Comparison of ENCODE assay signal across 31 cellular contexts in genomic region chr5:171270136-171270535, GRCh38. TPM values are rescaled to one million over a fixed set of nuclear protein-coding genes. Genes with fewer than 3 reads are reported as not detected.
"Had no signal": no experiment of that assay in that cellular context is flagged by ENCODE, and none has a peak within 500 bp of the region (broad histone marks: within the 10 kb centered on the region; RNA-seq: fewer than 3 reads in every experiment).

No MANE protein-coding gene starts in this region.

- H3K4me3 ChIP-seq: colonic mucosa, dorsolateral prefrontal cortex, esophagus muscularis mucosa, heart right ventricle, lower lobe of right lung, prostate gland, thyroid gland had no signal

- H3K4me1 ChIP-seq: colonic mucosa, esophagus muscularis mucosa, heart right ventricle, lower lobe of right lung, prostate gland, thyroid gland had no signal

- H3K27me3 ChIP-seq: brain microvascular endothelial cell, colonic mucosa, dorsolateral prefrontal cortex, esophagus muscularis mucosa, heart right ventricle, thyroid gland had no signal

- H3K4me3 Mint-ChIP-seq: activated CD4-positive, alpha-beta T cell treated with anti-CD3 and anti-CD28 coated beads, Interleukin-2, amount 10 ng/mL, durations not matched to agents 7 days and 5 days; activated CD8-positive, alpha-beta memory T cell treated with anti-CD3 and anti-CD28 coated beads, Interleukin-2, amount 10 ng/mL, durations not matched to agents 7 days and 5 days; activated CD8-positive, alpha-beta T cell treated with anti-CD3 and anti-CD28 coated beads for 36 hours; activated naive CD8-positive, alpha-beta T cell treated with anti-CD3 and anti-CD28 coated beads, Interleukin-2, amount 50 U/mL, for 24 hours; effector memory CD8-positive, alpha-beta T cell; naive thymus-derived CD8-positive, alpha-beta T cell; stimulated activated naive CD8-positive, alpha-beta T cell treated with anti-CD3 and anti-CD28 coated beads, Interleukin-15, Interleukin-2, amounts not matched to agents 100 ng/mL and 50 ng/mL, for 24 hours had no signal

- H3K27me3 Mint-ChIP-seq: activated CD8-positive, alpha-beta T cell treated with anti-CD3 and anti-CD28 coated beads for 36 hours had no signal

- H3K36me3 ChIP-seq: brain microvascular endothelial cell, colonic mucosa, esophagus muscularis mucosa, heart right ventricle, lower lobe of right lung, prostate gland, thyroid gland, WERI-Rb-1 had no signal

- H3K9me3 Mint-ChIP-seq: activated CD4-positive, alpha-beta T cell treated with anti-CD3 and anti-CD28 coated beads, Interleukin-2, amount 10 ng/mL, durations not matched to agents 7 days and 5 days; activated CD8-positive, alpha-beta T cell treated with anti-CD3 and anti-CD28 coated beads for 36 hours; activated naive CD8-positive, alpha-beta T cell treated with anti-CD3 and anti-CD28 coated beads, Interleukin-2, amount 50 U/mL, for 24 hours; effector memory CD8-positive, alpha-beta T cell had no signal

- H3K27ac Mint-ChIP-seq: activated CD4-positive, alpha-beta T cell treated with anti-CD3 and anti-CD28 coated beads, Interleukin-2, amount 10 ng/mL, durations not matched to agents 7 days and 5 days; activated CD8-positive, alpha-beta memory T cell treated with anti-CD3 and anti-CD28 coated beads, Interleukin-2, amount 10 ng/mL, durations not matched to agents 7 days and 5 days; activated CD8-positive, alpha-beta T cell treated with anti-CD3 and anti-CD28 coated beads for 36 hours; activated naive CD8-positive, alpha-beta T cell treated with anti-CD3 and anti-CD28 coated beads, Interleukin-2, amount 50 U/mL, for 24 hours; effector memory CD8-positive, alpha-beta T cell; naive thymus-derived CD8-positive, alpha-beta T cell; stimulated activated naive CD8-positive, alpha-beta T cell treated with anti-CD3 and anti-CD28 coated beads, Interleukin-15, Interleukin-2, amounts not matched to agents 100 ng/mL and 50 ng/mL, for 24 hours had no signal

- H3K9me3 ChIP-seq: colonic mucosa, esophagus muscularis mucosa, heart right ventricle, lower lobe of right lung, prostate gland, thyroid gland had no signal

- DNase-seq: activated CD4-positive, alpha-beta T cell treated with anti-CD3 and anti-CD28 coated beads, Interleukin-2, amount 10 ng/mL, durations not matched to agents 7 days and 5 days; activated CD4-positive, CD25-positive, alpha-beta regulatory T cell treated with anti-CD3 and anti-CD28 coated beads, Interleukin-2, amount 50 U/mL, for 72 hours; activated CD8-positive, alpha-beta memory T cell treated with anti-CD3 and anti-CD28 coated beads, Interleukin-2, amount 10 ng/mL, durations not matched to agents 7 days and 5 days; activated CD8-positive, alpha-beta T cell treated with anti-CD3 and anti-CD28 coated beads for 36 hours; activated effector memory CD4-positive, alpha-beta T cell treated with anti-CD3 and anti-CD28 coated beads, Interleukin-2, amount 50 U/mL, for 16 hours; activated naive CD4-positive, alpha-beta T cell treated with anti-CD3 and anti-CD28 coated beads, Interleukin-2, amount 50 U/mL, for 16 hours; activated naive CD8-positive, alpha-beta T cell treated with anti-CD3 and anti-CD28 coated beads, Interleukin-2, amount 50 U/mL, for 24 hours; activated T-cell treated with anti-CD3 and anti-CD28 coated beads for 4 hours; aorta; brain microvascular endothelial cell; central memory CD4-positive, alpha-beta T cell; colonic mucosa; dorsolateral prefrontal cortex; effector memory CD8-positive, alpha-beta T cell; heart right ventricle; lower lobe of right lung; naive thymus-derived CD8-positive, alpha-beta T cell; right cardiac atrium; stimulated activated CD4-positive, alpha-beta T cell treated with anti-CD3 and anti-CD28 coated beads, Interleukin-1b, Interleukin-23, amount 100 ng/mL, for 48 hours; substantia nigra; T-helper 1 cell; thyroid gland; WERI-Rb-1 had no signal

- H3K4me1 Mint-ChIP-seq: activated naive CD8-positive, alpha-beta T cell treated with anti-CD3 and anti-CD28 coated beads, Interleukin-2, amount 50 U/mL, for 24 hours had no signal

- H3K36me3 Mint-ChIP-seq: activated CD8-positive, alpha-beta memory T cell treated with anti-CD3 and anti-CD28 coated beads, Interleukin-2, amount 10 ng/mL, durations not matched to agents 7 days and 5 days; naive thymus-derived CD8-positive, alpha-beta T cell had no signal

- H3K27ac ChIP-seq: brain microvascular endothelial cell, colonic mucosa, dorsolateral prefrontal cortex, esophagus muscularis mucosa, heart right ventricle, lower lobe of right lung, prostate gland, thyroid gland, WERI-Rb-1 had no signal

RNA-seq across cellular contexts. Expression of gene TLX3, which starts 38.9 kb away (rescaled TPM):
- total RNA-seq: activated CD4-positive, alpha-beta T cell treated with anti-CD3 and anti-CD28 coated beads, Interleukin-2, amount 10 ng/mL, durations not matched to agents 7 days and 5 days; activated CD8-positive, alpha-beta memory T cell treated with anti-CD3 and anti-CD28 coated beads, Interleukin-2, amount 10 ng/mL, durations not matched to agents 7 days and 5 days; activated CD8-positive, alpha-beta T cell treated with anti-CD3 and anti-CD28 coated beads for 36 hours; aorta; colonic mucosa; dorsolateral prefrontal cortex; endothelial cell of umbilical vein; esophagus muscularis mucosa; heart right ventricle; left lobe of liver; lower lobe of right lung; naive thymus-derived CD8-positive, alpha-beta T cell; osteoblast; prostate gland; right cardiac atrium; skeletal muscle tissue; thyroid gland; ureter had no signal
- polyA plus RNA-seq: aorta; endothelial cell of umbilical vein; heart right ventricle; naive thymus-derived CD8-positive, alpha-beta T cell; right cardiac atrium had no signal
